Comparison of ENCODE assay signal across 1 cellular context in genomic region chr4:75939890-75940691, GRCh38.
A peak's percentile ranks its signal among the peaks of the same experiment; 100 is the strongest.
TF ChIP-seq lines count a peak whose summit lies in the region.

No MANE protein-coding gene starts in this region.

TF ChIP-seq in K562, 482 proteins besides CTCF, POLR2A, EP300 and RAD21 (continued from another document):
- peak; percentile 63 for TF ChIP-seq MGA (IDR thresholded peaks at IDR 0.05)
- TF ChIP-seq RBM25 (IDR thresholded peaks at IDR 0.05; ENCODE audit: low read depth, low read length, severe bottlenecking) = no peak
- peak; percentile 28; the same call in 1 of the 2 replicates for TF ChIP-seq GABPB1 (CRISPR knock-in tag; IDR thresholded peaks at IDR 0.05)
- peak; percentile 48 for TF ChIP-seq KDM5B (IDR thresholded peaks at IDR 0.05; ENCODE audit: insufficient replicate concordance, low read depth, low read length)
- peak; percentile 56; the same call in 1 of the 2 replicates for TF ChIP-seq SMAD4 (CRISPR knock-in tag; conservative IDR thresholded peaks at IDR 0.05)
- peak; percentile 35 for TF ChIP-seq CXXC5 (CRISPR knock-in tag; IDR thresholded peaks at IDR 0.05)
- 0 out of 2 replicates have a peak, but pooled peaks have one; percentile 27 for TF ChIP-seq RNF2 (IDR thresholded peaks at IDR 0.05)
- no peak for TF ChIP-seq AFF4 (CRISPR knock-in tag; IDR thresholded peaks at IDR 0.05)
- TF ChIP-seq FOXP4 (CRISPR knock-in tag; IDR thresholded peaks at IDR 0.05; ENCODE audit: borderline replicate concordance) = peak; percentile 45; the same call in 1 of the 2 replicates
- TF ChIP-seq MAZ (CRISPR knock-in tag; conservative IDR thresholded peaks at IDR 0.05 in 1 of 2, IDR thresholded peaks at IDR 0.05 in 1 of 2) = peak in 1 of 2 experiments; percentile 19; a peak in 2 of 4 replicates
- TF ChIP-seq, protein P1, sequence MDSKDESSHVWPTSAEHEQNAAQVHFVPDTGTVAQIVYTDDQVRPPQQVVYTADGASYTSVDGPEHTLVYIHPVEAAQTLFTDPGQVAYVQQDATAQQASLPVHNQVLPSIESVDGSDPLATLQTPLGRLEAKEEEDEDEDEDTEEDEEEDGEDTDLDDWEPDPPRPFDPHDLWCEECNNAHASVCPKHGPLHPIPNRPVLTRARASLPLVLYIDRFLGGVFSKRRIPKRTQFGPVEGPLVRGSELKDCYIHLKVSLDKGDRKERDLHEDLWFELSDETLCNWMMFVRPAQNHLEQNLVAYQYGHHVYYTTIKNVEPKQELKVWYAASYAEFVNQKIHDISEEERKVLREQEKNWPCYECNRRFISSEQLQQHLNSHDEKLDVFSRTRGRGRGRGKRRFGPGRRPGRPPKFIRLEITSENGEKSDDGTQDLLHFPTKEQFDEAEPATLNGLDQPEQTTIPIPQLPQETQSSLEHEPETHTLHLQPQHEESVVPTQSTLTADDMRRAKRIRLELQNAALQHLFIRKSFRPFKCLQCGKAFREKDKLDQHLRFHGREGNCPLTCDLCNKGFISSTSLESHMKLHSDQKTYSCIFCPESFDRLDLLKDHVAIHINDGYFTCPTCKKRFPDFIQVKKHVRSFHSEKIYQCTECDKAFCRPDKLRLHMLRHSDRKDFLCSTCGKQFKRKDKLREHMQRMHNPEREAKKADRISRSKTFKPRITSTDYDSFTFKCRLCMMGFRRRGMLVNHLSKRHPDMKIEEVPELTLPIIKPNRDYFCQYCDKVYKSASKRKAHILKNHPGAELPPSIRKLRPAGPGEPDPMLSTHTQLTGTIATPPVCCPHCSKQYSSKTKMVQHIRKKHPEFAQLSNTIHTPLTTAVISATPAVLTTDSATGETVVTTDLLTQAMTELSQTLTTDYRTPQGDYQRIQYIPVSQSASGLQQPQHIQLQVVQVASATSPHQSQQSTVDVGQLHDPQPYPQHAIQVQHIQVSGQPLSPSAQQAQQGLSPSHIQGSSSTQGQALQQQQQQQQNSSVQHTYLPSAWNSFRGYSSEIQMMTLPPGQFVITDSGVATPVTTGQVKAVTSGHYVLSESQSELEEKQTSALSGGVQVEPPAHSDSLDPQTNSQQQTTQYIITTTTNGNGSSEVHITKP (IDR thresholded peaks at IDR 0.05; ENCODE audit: partially characterized antibody) = peak; percentile 79
TF ChIP-seq in K562: peak in this region for 43.
